In genomic region chr10:14565199-14565598, GRCh38 we compare ENCODE assay signal across 12 cellular contexts.
DNase-seq lines count a peak whose midpoint lies in the region; ATAC-seq and TF ChIP-seq lines count a peak whose summit lies in the region.
"Had no signal": no experiment of that assay in that cellular context is flagged by ENCODE, and none has a peak within 500 bp of the region (broad histone marks: within the 10 kb centered on the region; RNA-seq: fewer than 3 reads in every experiment).

No MANE protein-coding gene starts in this region.

- H3K9me3 ChIP-seq in BLaER1 treated with 17β-estradiol and CSF1 and Interleukin-3, amounts not matched to agents 10 nM and 100 nM (replicated peaks in 1 of 11): peaks cover 0 to 37% (median 34%) of the 10 kb centered on the region in 11 experiments; a peak in 15 of 22 replicates
- H3K9me3 ChIP-seq: lower lobe of right lung, pancreas had no signal

- peaks cover 18 to 62% of the 10 kb centered on the region in 2 donors for H3K36me3 Mint-ChIP-seq in activated naive CD4-positive, alpha-beta T cell treated with anti-CD3 and anti-CD28 coated beads, Interleukin-2, amount 50 U/mL, for 72 hours
- peaks cover 16 to 38% of the 10 kb centered on the region in 2 donors for H3K36me3 Mint-ChIP-seq in naive B cell
- peaks cover 28% of the 10 kb centered on the region for H3K36me3 Mint-ChIP-seq in osteocyte (ENCODE audit: unreplicated experiment)

- TF ChIP-seq CTCF in osteocyte (IDR thresholded peaks at IDR 0.05): no peak
- no peak for TF ChIP-seq CTCF in lower leg skin (IDR thresholded peaks at IDR 0.05)

- no peaks in the 10 kb centered on the region for H3K27me3 ChIP-seq in BLaER1 treated with 17β-estradiol and CSF1 and Interleukin-3, amounts not matched to agents 10 nM and 100 nM
- H3K27me3 ChIP-seq: pancreas had no signal

- H3K27me3 Mint-ChIP-seq in naive B cell: no peaks in the 10 kb centered on the region
- H3K27me3 Mint-ChIP-seq in osteocyte (ENCODE audit: unreplicated experiment): no peaks in the 10 kb centered on the region

- H3K9ac ChIP-seq in BLaER1 treated with 17β-estradiol and CSF1 and Interleukin-3, amounts not matched to agents 10 nM and 100 nM: peak overlapping the region in 9 of 11 experiments; percentile 5 to 60 (median 41); a peak in 14 of 22 replicates

- H3K9me3 Mint-ChIP-seq in activated naive CD4-positive, alpha-beta T cell treated with anti-CD3 and anti-CD28 coated beads, Interleukin-2, amount 50 U/mL, for 72 hours: peaks cover 0 to 12% of the 10 kb centered on the region in 2 donors
- H3K9me3 Mint-ChIP-seq in naive B cell (peaks cover 0 to 7% (median 2%) of the 10 kb centered on the region in 7 donors), osteocyte (ENCODE audit: unreplicated experiment) (no peaks in the 10 kb centered on the region)

- H3K27ac ChIP-seq in BLaER1 treated with 17β-estradiol and CSF1 and Interleukin-3, amounts not matched to agents 10 nM and 100 nM: peak overlapping the region in 10 of 11 experiments; percentile 52 to 86 (median 65); a peak in 20 of 22 replicates
- H3K27ac ChIP-seq: lower lobe of right lung had no signal

- H3K4me1 ChIP-seq in BLaER1 treated with 17β-estradiol and CSF1 and Interleukin-3, amounts not matched to agents 10 nM and 100 nM: peaks cover 67 to 88% (median 80%) of the 10 kb centered on the region in 10 experiments

- peak overlapping the region; percentile 64 to 97 (median 82) for H3K4me2 ChIP-seq in BLaER1 treated with 17β-estradiol and CSF1 and Interleukin-3, amounts not matched to agents 10 nM and 100 nM

- peaks cover 0 to 100% (median 98%) of the 10 kb centered on the region in 11 experiments; a peak in 20 of 22 replicates for H4K20me1 ChIP-seq in BLaER1 treated with 17β-estradiol and CSF1 and Interleukin-3, amounts not matched to agents 10 nM and 100 nM

- H3K4me3 Mint-ChIP-seq in naive B cell (peak overlapping the region in 4 of 8 donors; percentile 47 to 81 (median 58)), osteocyte (ENCODE audit: unreplicated experiment) (no peak overlapping the region)

- peak overlapping the region in 5 of 10 experiments; percentile 10 to 40 (median 25); a peak in 4 of 20 replicates for H3K4me3 ChIP-seq in BLaER1 treated with 17β-estradiol and CSF1 and Interleukin-3, amounts not matched to agents 10 nM and 100 nM
- H3K4me3 ChIP-seq in lower leg skin (ENCODE audit: low read depth, poor library complexity, severe bottlenecking): no peak overlapping the region
- H3K4me3 ChIP-seq: lower lobe of right lung, pancreas had no signal

- peaks cover 77 to 92% (median 86%) of the 10 kb centered on the region in 3 donors for H3K4me1 Mint-ChIP-seq in naive B cell
- H3K4me1 Mint-ChIP-seq in osteocyte (ENCODE audit: unreplicated experiment): peaks cover 8% of the 10 kb centered on the region

- intact Hi-C loops in lower leg skin (cut with DNase I; ENCODE audit: low total_unique reads): no loop called here

- WGBS in lower leg skin, 2 donors: 52 to 77% methylated on average over 5 of the region's 5 CpGs

- H3K27ac Mint-ChIP-seq in activated naive CD4-positive, alpha-beta T cell treated with anti-CD3 and anti-CD28 coated beads, Interleukin-2, amount 50 U/mL, for 72 hours: peak overlapping the region; percentile 84 to 92
- H3K27ac Mint-ChIP-seq in naive B cell (peak overlapping the region; percentile 73 to 96 (median 87)), osteocyte (ENCODE audit: unreplicated experiment) (no peak overlapping the region)

- DNase-seq in GF-D8 (lab: John Stamatoyannopoulos, UW): peak; percentile 17
- DNase-seq in activated naive CD4-positive, alpha-beta T cell treated with anti-CD3 and anti-CD28 coated beads, Interleukin-2, amount 50 U/mL, for 72 hours (ENCODE audit: low spot score in 2 of 2): no peak
- DNase-seq in naive B cell: no peak
- DNase-seq in cerebellar nuclear complex (lab: John Stamatoyannopoulos, UW): no peak
- no peak for DNase-seq in activated CD4-positive, CD25-positive, alpha-beta regulatory T cell treated with anti-CD3 and anti-CD28 coated beads, Interleukin-2, amount 50 U/mL, for 72 hours
- DNase-seq in osteocyte (ENCODE audit: extremely low spot score, unreplicated experiment): no peak
- DNase-seq in lower leg skin (ENCODE audit: low spot score in 2 of 2): no peak
- DNase-seq: amniotic stem cell, lower lobe of right lung, NCI-H1417 treated with DMSO at 0.1 percent for 48 hours, pancreas had no signal

- ATAC-seq in activated naive CD4-positive, alpha-beta T cell treated with anti-CD3 and anti-CD28 coated beads, Interleukin-2, amount 50 U/mL, for 72 hours: no peak
- ATAC-seq in naive B cell (ENCODE audit: low read depth in 2 of 2): no peak
- ATAC-seq: lower lobe of right lung had no signal

- peaks cover 9 to 82% (median 66%) of the 10 kb centered on the region in 11 experiments; a peak in 21 of 22 replicates for H3K36me3 ChIP-seq in BLaER1 treated with 17β-estradiol and CSF1 and Interleukin-3, amounts not matched to agents 10 nM and 100 nM
- H3K36me3 ChIP-seq: pancreas had no signal

- TF ChIP-seq POLR2A in lower leg skin (IDR thresholded peaks at IDR 0.05): no peak
